1 cellular context compared by ENCODE assay signal in genomic region chr22:37249946-37250345, GRCh38.
TF ChIP-seq lines count a peak whose summit lies in the region.

No MANE protein-coding gene starts in this region.

TF ChIP-seq in H1, 55 proteins besides CTCF, POLR2A, EP300 and RAD21:
- TF ChIP-seq ATF3 (IDR thresholded peaks at IDR 0.05; ENCODE audit: insufficient read depth, low read depth, low read length) (no peak), RFX5 (IDR thresholded peaks at IDR 0.05; ENCODE audit: borderline replicate concordance, low read depth, low read length) (no peak), RXRA (IDR thresholded peaks at IDR 0.05; ENCODE audit: insufficient read depth, low read depth, low read length) (no peak), CEBPB (IDR thresholded peaks at IDR 0.05; ENCODE audit: low read depth, low read length) (no peak), TBP (IDR thresholded peaks at IDR 0.05; ENCODE audit: low read depth, low read length) (no peak), HDAC2 (IDR thresholded peaks at IDR 0.05; ENCODE audit: borderline replicate concordance in 1 of 2, low read depth in 2 of 2, low read length in 2 of 2) (no peak), POU5F1 (IDR thresholded peaks at IDR 0.05; ENCODE audit: low read depth, low read length) (no peak)
